In the genomic region with DNA sequence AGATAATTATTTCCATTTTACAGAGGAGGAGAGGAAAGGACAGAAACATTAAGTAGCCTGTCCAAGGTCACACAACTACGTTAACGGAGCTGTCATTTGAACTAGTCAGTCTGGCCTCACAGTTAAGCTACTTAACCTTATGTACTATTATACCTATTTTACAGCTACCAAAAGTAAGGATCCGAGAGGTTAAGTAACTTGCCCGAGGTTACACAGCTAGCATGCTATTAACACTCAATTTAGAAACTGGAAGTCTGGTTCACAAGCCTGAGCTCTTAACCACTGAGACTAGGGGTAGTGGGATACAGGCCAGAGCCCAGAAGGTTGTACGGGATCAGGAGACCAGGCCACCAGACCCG, we compare ENCODE assay signal across 8 cellular contexts. TPM values are rescaled to one million over a fixed set of nuclear protein-coding genes. Genes with fewer than 3 reads are reported as not detected.
DNase-seq lines count a peak whose midpoint lies in the region; ATAC-seq, FAIRE-seq and TF ChIP-seq lines count a peak whose summit lies in the region.

No MANE protein-coding gene starts in this region.

- CTCF ChIA-PET in H1 (lab: Charles Lee; ENCODE audit: partially characterized antibody): interaction anchor here (0.6 to 3.0 kb wide), 17 partner anchors 9 to 296 kb away, joined by 3 to 24 read pairs (median 4); partner anchors contain the start of genes ANKZF1, ATG9A, DNAJB2 and NHEJ1

- no peak overlapping the region for H3K14ac ChIP-seq in H1 (ENCODE audit: insufficient read length)

- no peak for ATAC-seq in GM19395 (IDR thresholded peaks at IDR 0.05; ENCODE audit: unreplicated experiment)
- no peak for ATAC-seq in GM18498 (IDR thresholded peaks at IDR 0.05; ENCODE audit: unreplicated experiment)
- no peak for ATAC-seq in HG03460 (IDR thresholded peaks at IDR 0.05; ENCODE audit: unreplicated experiment)

- H4K8ac ChIP-seq in H1 (ENCODE audit: extremely low read depth, insufficient read depth, low read length): peak overlapping the region; percentile 100; the same call in 1 of the 2 replicates

- peak overlapping the region; percentile 91 to 98 for H3K4me2 ChIP-seq in H1 (ENCODE audit: insufficient read depth in 1 of 2, low read depth in 2 of 2, low read length in 2 of 2)

- H3K4ac ChIP-seq in H1 (replicated peaks; ENCODE audit: insufficient read length, low read depth, low read length): no peak overlapping the region

- H3K4me3 ChIP-seq in NT2/D1 (ENCODE audit: insufficient read length, low read depth) (peak overlapping the region; percentile 97), H1 (ENCODE audit: extremely low read depth in 1 of 4, insufficient read depth in 2 of 4, low read depth in 3 of 4, low read length in 4 of 4) (peak overlapping the region; percentile 74 to 81 (median 80)), neuron (ENCODE audit: low read length) (peak overlapping the region; percentile 71)

- H3K79me1 ChIP-seq in H1 (ENCODE audit: low read depth, low read length): 0 out of 2 replicates have a peak, but pooled peaks cover 5% of the 10 kb centered on the region

- H4K5ac ChIP-seq in H1 (ENCODE audit: insufficient read length, low read depth, low read length): peak overlapping the region; percentile 78

- WGBS in H1 (ENCODE audit: extremely low coverage in 1 of 2, insufficient coverage in 1 of 2, insufficient read length in 1 of 2, insufficient replicate concordance in 2 of 2, low coverage in 1 of 2, low lambda C conversion rate in 2 of 2, missing lambda C conversion rate in 1 of 2), 2 experiments: 63% methylated on average over 6 of the region's 6 CpGs; no CpG with 5 or more reads in 1 of the 2 experiments

- DNase-seq in NT2/D1 (ENCODE audit: low read depth, low spot score): no peak
- DNase-seq in H1 (ENCODE audit: low read depth in 1 of 2, low spot score in 2 of 2): no peak
- no peak for DNase-seq in NCI-H2081 (lab: John Stamatoyannopoulos, UW)

- FAIRE-seq in H1 (lab: Jason Lieb, UNC): no peak

- TF ChIP-seq RAD21 in H1 (IDR thresholded peaks at IDR 0.05 in 1 of 2, conservative IDR thresholded peaks at IDR 0.05 in 1 of 2; ENCODE audit: low read depth in 2 of 2, low read length in 2 of 2): no peak

- no peak overlapping the region for H2BK5ac ChIP-seq in H1 (ENCODE audit: low read depth, low read length)

- H3K27me3 ChIP-seq in NT2/D1 (ENCODE audit: insufficient read depth, insufficient read length) (no peaks in the 10 kb centered on the region), H1 (replicated peaks in 1 of 4; ENCODE audit: control insufficient read depth in 3 of 4, extremely low read depth in 1 of 4, insufficient read depth in 3 of 4, low read length in 3 of 4) (no peaks in the 10 kb centered on the region), neuron (ENCODE audit: insufficient read depth, low read length) (no peaks in the 10 kb centered on the region)

- TF ChIP-seq CTCF in C4-2B (conservative IDR thresholded peaks at IDR 0.05): no peak
- no peak for TF ChIP-seq CTCF in H1 (IDR thresholded peaks at IDR 0.05; ENCODE audit: control extremely low read depth in 1 of 3, insufficient read depth in 1 of 3, low read depth in 1 of 3, low read length in 3 of 3)

- H4K20me1 ChIP-seq in H1 (replicated peaks in 1 of 2; ENCODE audit: control insufficient read depth in 1 of 2, insufficient read depth in 2 of 2, low read length in 2 of 2): no peaks in the 10 kb centered on the region

- H3K9me3 ChIP-seq in NT2/D1 (ENCODE audit: insufficient read depth, low read length): no peaks in the 10 kb centered on the region
- no peaks in the 10 kb centered on the region for H3K9me3 ChIP-seq in H1 (ENCODE audit: insufficient read depth in 2 of 2, low read depth in 1 of 2, low read length in 1 of 2)
- H3K9me3 ChIP-seq in neuron (ENCODE audit: low read length): no peaks in the 10 kb centered on the region

- peak overlapping the region; percentile 7 for H3K56ac ChIP-seq in H1 (replicated peaks; ENCODE audit: insufficient read length, low read depth, low read length)

- H3K18ac ChIP-seq in H1 (ENCODE audit: extremely low read depth, low read length): no peak overlapping the region

- no peak overlapping the region for H4K91ac ChIP-seq in H1 (replicated peaks; ENCODE audit: insufficient read length, low read length)

- H3K36me3 ChIP-seq in NT2/D1 (ENCODE audit: insufficient read depth, insufficient read length, low read length) (peaks cover 39% of the 10 kb centered on the region), H1 (ENCODE audit: control insufficient read depth in 2 of 4, insufficient read depth in 4 of 4, low read length in 3 of 4) (peaks cover 0 to 3% (median under 1%) of the 10 kb centered on the region in 4 experiments; a peak in 3 of 8 replicates), neuron (ENCODE audit: insufficient read depth, low read length) (peaks cover 19% of the 10 kb centered on the region)

- no peak overlapping the region for H2BK120ac ChIP-seq in H1 (replicated peaks; ENCODE audit: low read depth, low read length)

- H2BK15ac ChIP-seq in H1 (ENCODE audit: low read length): no peak overlapping the region

- TF ChIP-seq EP300 in H1 (IDR thresholded peaks at IDR 0.05; ENCODE audit: borderline replicate concordance in 1 of 2, low read depth in 2 of 2, low read length in 2 of 2): no peak

- H2AFZ ChIP-seq in H1 (ENCODE audit: low read length) (peak overlapping the region; percentile 47; the same call in 1 of the 2 replicates), neuron (ENCODE audit: low read depth, low read length) (peak overlapping the region; percentile 23)

- H3K23me2 ChIP-seq in H1 (ENCODE audit: low read depth, low read length): peaks cover 8% of the 10 kb centered on the region

- H2BK12ac ChIP-seq in H1 (ENCODE audit: low read depth, low read length): no peak overlapping the region

- H2AK5ac ChIP-seq in H1 (ENCODE audit: low read depth, low read length): no peak overlapping the region

- H3K9ac ChIP-seq in NT2/D1 (ENCODE audit: insufficient read length, low read depth) (peak overlapping the region; percentile 98), H1 (replicated peaks in 1 of 4; ENCODE audit: extremely low read depth in 1 of 4, low read depth in 3 of 4, low read length in 3 of 4) (peak overlapping the region in 3 of 4 experiments; percentile 9 to 95 (median 65); a peak in 5 of 7 replicates)

- H3K4me1 ChIP-seq in NT2/D1 (ENCODE audit: insufficient read depth, insufficient read length) (peaks cover 13% of the 10 kb centered on the region), H1 (replicated peaks in 1 of 4; ENCODE audit: control insufficient read depth in 3 of 4, insufficient read depth in 4 of 4, low read length in 3 of 4) (peaks cover 0 to 5% (median 3%) of the 10 kb centered on the region in 4 experiments; a peak in 3 of 7 replicates), neuron (ENCODE audit: insufficient read depth, low read length) (peaks cover 18% of the 10 kb centered on the region)

- H3K79me2 ChIP-seq in H1 (ENCODE audit: control insufficient read depth in 1 of 2, insufficient read depth in 2 of 2, low read length in 2 of 2): peaks cover 0 to 5% of the 10 kb centered on the region in 2 experiments; a peak in 1 of 4 replicates

- no peak overlapping the region for H2BK20ac ChIP-seq in H1 (ENCODE audit: low read length)

- no peak for TF ChIP-seq POLR2A in H1 (IDR thresholded peaks at IDR 0.05; ENCODE audit: control extremely low read depth in 1 of 2, low read depth in 2 of 2, low read length in 2 of 2)

- H3K27ac ChIP-seq in C4-2B (peak overlapping the region; percentile 81), H1 (ENCODE audit: low read depth, low read length) (peak overlapping the region; percentile 91)

- H3K23ac ChIP-seq in H1 (ENCODE audit: insufficient read length): no peak overlapping the region

- POLR2A ChIA-PET in H1 (lab: Charles Lee; ENCODE audit: partially characterized antibody): interaction anchor here (1.0 to 14.9 kb wide), 17 partner anchors 9 to 143 kb away, joined by 3 to 190 read pairs (median 6); partner anchors contain the start of genes ABCB6, ANKZF1, ATG9A and DNAJB2

RNA-seq across cellular contexts. Expression of gene GLB1L, which starts 0.5 kb away (rescaled TPM):
- total RNA-seq in H1 (2021; fragmentation: NEBNext Ultra II Directional; extraction: Animal tissue kit (Norgen Biotek cat#: 25700)): 3.2 and 3.7 TPM in 2 replicates
- polyA plus RNA-seq in H1 (2011; rRNA removed): 3.7 and 4.0 TPM in 2 replicates
- polyA plus RNA-seq in H1 (2011; cell fraction: cytosol; rRNA removed): 4.0 TPM
- polyA plus RNA-seq in H1 (2011; cell fraction: nucleus; rRNA removed): 7.6 TPM
- 2.2 to 4.8 TPM (median 3.3 TPM) in 4 replicates for polyA plus RNA-seq in H1 (2012, experiment 1 of 2)
- polyA plus RNA-seq in H1 (2012, experiment 2 of 2): 1.3 TPM
- polyA plus RNA-seq in H1 (2013, experiment 1 of 2): 4.1 TPM
- 3.8 TPM for polyA plus RNA-seq in H1 (2013, experiment 2 of 2)
- polyA minus RNA-seq in H1 (2011; rRNA and poly(A)+ RNA removed): 2.5 and 3.3 TPM in 2 replicates
- 1.8 TPM for polyA minus RNA-seq in H1 (2011; cell fraction: cytosol; rRNA and poly(A)+ RNA removed)
- 7.1 TPM for polyA minus RNA-seq in H1 (2011; cell fraction: nucleus; rRNA and poly(A)+ RNA removed)

RNA-seq across cellular contexts. Expression of gene STK16, which starts 0.5 kb away (rescaled TPM):
- total RNA-seq in H1 (2021; fragmentation: NEBNext Ultra II Directional; extraction: Animal tissue kit (Norgen Biotek cat#: 25700)): 17.0 and 21.3 TPM in 2 replicates
- polyA plus RNA-seq in H1 (2011; rRNA removed): 51.4 and 69.9 TPM in 2 replicates
- polyA plus RNA-seq in H1 (2011; cell fraction: cytosol; rRNA removed): 57.6 TPM
- 61.7 TPM for polyA plus RNA-seq in H1 (2011; cell fraction: nucleus; rRNA removed)
- 24.0 to 34.8 TPM (median 27.4 TPM) in 4 replicates for polyA plus RNA-seq in H1 (2012, experiment 1 of 2)
- 17.0 TPM for polyA plus RNA-seq in H1 (2012, experiment 2 of 2)
- 12.3 TPM for polyA plus RNA-seq in H1 (2013, experiment 1 of 2)
- polyA plus RNA-seq in H1 (2013, experiment 2 of 2): 10.4 TPM
- 36.1 and 47.0 TPM in 2 replicates for polyA minus RNA-seq in H1 (2011; rRNA and poly(A)+ RNA removed)
- 12.3 TPM for polyA minus RNA-seq in H1 (2011; cell fraction: cytosol; rRNA and poly(A)+ RNA removed)
- 36.2 TPM for polyA minus RNA-seq in H1 (2011; cell fraction: nucleus; rRNA and poly(A)+ RNA removed)

RNA-seq across cellular contexts. Expression of gene TUBA4B, which starts 8.3 kb away (rescaled TPM):
- total RNA-seq in H1 (2021; fragmentation: NEBNext Ultra II Directional; extraction: Animal tissue kit (Norgen Biotek cat#: 25700)): 0.24 TPM in 1 of 2 replicates, not detected in the other
- polyA plus RNA-seq in H1 (2011; rRNA removed): 0.08 and 0.25 TPM in 2 replicates
- 0.10 TPM for polyA plus RNA-seq in H1 (2011; cell fraction: cytosol; rRNA removed)
- 0.23 TPM for polyA plus RNA-seq in H1 (2011; cell fraction: nucleus; rRNA removed)
- polyA plus RNA-seq in H1 (2012, experiment 1 of 2): not detected in 4 replicates
- polyA plus RNA-seq in H1 (2012, experiment 2 of 2): not detected
- 0.08 TPM for polyA plus RNA-seq in H1 (2013, experiment 1 of 2)
- 0.07 TPM for polyA plus RNA-seq in H1 (2013, experiment 2 of 2)
- 0.13 TPM in 1 of 2 replicates, not detected in the other for polyA minus RNA-seq in H1 (2011; rRNA and poly(A)+ RNA removed)
- polyA minus RNA-seq in H1 (2011; cell fraction: cytosol; rRNA and poly(A)+ RNA removed): not detected
- polyA minus RNA-seq in H1 (2011; cell fraction: nucleus; rRNA and poly(A)+ RNA removed): not detected

RNA-seq across cellular contexts. Expression of gene TUBA4A, which starts 8.9 kb away (rescaled TPM):
- total RNA-seq in H1 (2021; fragmentation: NEBNext Ultra II Directional; extraction: Animal tissue kit (Norgen Biotek cat#: 25700)): 59.5 and 67.3 TPM in 2 replicates
- polyA plus RNA-seq in H1 (2011; rRNA removed): 172 and 174 TPM in 2 replicates
- 93.1 TPM for polyA plus RNA-seq in H1 (2011; cell fraction: cytosol; rRNA removed)
- 114 TPM for polyA plus RNA-seq in H1 (2011; cell fraction: nucleus; rRNA removed)
- 59.2 to 76.9 TPM (median 63.8 TPM) in 4 replicates for polyA plus RNA-seq in H1 (2012, experiment 1 of 2)
- 64.6 TPM for polyA plus RNA-seq in H1 (2012, experiment 2 of 2)
- polyA plus RNA-seq in H1 (2013, experiment 1 of 2): 87.7 TPM
- 77.5 TPM for polyA plus RNA-seq in H1 (2013, experiment 2 of 2)
- 31.2 and 39.5 TPM in 2 replicates for polyA minus RNA-seq in H1 (2011; rRNA and poly(A)+ RNA removed)
- 15.0 TPM for polyA minus RNA-seq in H1 (2011; cell fraction: cytosol; rRNA and poly(A)+ RNA removed)
- polyA minus RNA-seq in H1 (2011; cell fraction: nucleus; rRNA and poly(A)+ RNA removed): 20.9 TPM

RNA-seq across cellular contexts. Expression of gene ANKZF1, which starts 15.2 kb away (rescaled TPM):
- 44.4 and 50.1 TPM in 2 replicates for total RNA-seq in H1 (2021; fragmentation: NEBNext Ultra II Directional; extraction: Animal tissue kit (Norgen Biotek cat#: 25700))
- polyA plus RNA-seq in H1 (2011; rRNA removed): 32.5 and 43.7 TPM in 2 replicates
- 45.5 TPM for polyA plus RNA-seq in H1 (2011; cell fraction: cytosol; rRNA removed)
- polyA plus RNA-seq in H1 (2011; cell fraction: nucleus; rRNA removed): 197 TPM
- 46.6 to 53.3 TPM (median 50.4 TPM) in 4 replicates for polyA plus RNA-seq in H1 (2012, experiment 1 of 2)
- 26.9 TPM for polyA plus RNA-seq in H1 (2012, experiment 2 of 2)
- polyA plus RNA-seq in H1 (2013, experiment 1 of 2): 31.9 TPM
- polyA plus RNA-seq in H1 (2013, experiment 2 of 2): 30.1 TPM
- polyA minus RNA-seq in H1 (2011; rRNA and poly(A)+ RNA removed): 33.2 and 37.7 TPM in 2 replicates
- 29.0 TPM for polyA minus RNA-seq in H1 (2011; cell fraction: cytosol; rRNA and poly(A)+ RNA removed)
- polyA minus RNA-seq in H1 (2011; cell fraction: nucleus; rRNA and poly(A)+ RNA removed): 67.9 TPM
